Comparison of ENCODE assay signal across 8 cellular contexts in genomic region chr17:59220328-59221158, GRCh38. TPM values are rescaled to one million over a fixed set of nuclear protein-coding genes. Genes with fewer than 3 reads are reported as not detected.
DNase-seq lines count a peak whose midpoint lies in the region; ATAC-seq, FAIRE-seq and TF ChIP-seq lines count a peak whose summit lies in the region.

TSS of gene GDPD1 (plus strand) at chr17:59220511. CDS start at chr17:59220610, 99 bp downstream.

- H3K27me3 ChIP-seq in right cardiac atrium (ENCODE audit: control insufficient read depth, insufficient read depth): no peaks in the 10 kb centered on the region
- H3K27me3 ChIP-seq in psoas muscle (ENCODE audit: insufficient read depth in 3 of 3, low read length in 2 of 3): no peaks in the 10 kb centered on the region

- H3K4me3 ChIP-seq in right cardiac atrium (ENCODE audit: low read length) (peak within 1 kb of the TSS; percentile 63), psoas muscle (peak within 1 kb of the TSS; percentile 94)

- H3K36me3 ChIP-seq in psoas muscle (ENCODE audit: insufficient read depth in 1 of 2, low read depth in 1 of 2): peaks cover 0 to 4% of the 10 kb centered on the region in 2 donors

- peak; percentile 90 for DNase-seq in NCI-H146 treated with DMSO at 0.1 percent for 48 hours (lab: John Stamatoyannopoulos, UW; ENCODE audit: unreplicated experiment)
- peak; percentile 94 to 99 (median 95) for DNase-seq in T-helper 1 cell
- peak; percentile 97 to 99 (median 99) for DNase-seq in right cardiac atrium
- peak; percentile 96 to 98 for DNase-seq in psoas muscle
- DNase-seq in urothelium cell line (ENCODE audit: low spot score): peak; percentile 100

- H3K9me3 ChIP-seq in right cardiac atrium (ENCODE audit: control insufficient read depth, low read length): no peaks in the 10 kb centered on the region
- no peaks in the 10 kb centered on the region for H3K9me3 ChIP-seq in psoas muscle

- TF ChIP-seq CTCF in psoas muscle (IDR thresholded peaks at IDR 0.05): peak; percentile 67

- H3K4me1 ChIP-seq in right cardiac atrium (ENCODE audit: control insufficient read depth, insufficient read depth, low read length) (no peaks in the 10 kb centered on the region), psoas muscle (no peaks in the 10 kb centered on the region)

- peak; percentile 99 for FAIRE-seq in urothelium cell line (lab: Jason Lieb, UNC)

- H3K27ac ChIP-seq in angular gyrus (ENCODE audit: low read depth, low read length) (peak within 1 kb of the TSS; percentile 92), right cardiac atrium (ENCODE audit: low read length) (peak within 1 kb of the TSS; percentile 1), psoas muscle (peak within 1 kb of the TSS; percentile 75)

- WGBS in right cardiac atrium: under 1% methylated on average over 60 of the region's 60 CpGs
- 0 to 1% (median 0%) methylated on average over 59 to 60 of the region's 60 CpGs for WGBS in psoas muscle, 3 donors

- peak; percentile 94 for ATAC-seq in GM18498 (IDR thresholded peaks at IDR 0.05; ENCODE audit: unreplicated experiment)
- peak; percentile 98 for ATAC-seq in HG02885 (IDR thresholded peaks at IDR 0.05; ENCODE audit: poor library complexity, unreplicated experiment)
- peak; percentile 98 to 99 for ATAC-seq in right cardiac atrium
- peak; percentile 99 to 100 (median 99) for ATAC-seq in psoas muscle

- intact Hi-C loops in right cardiac atrium (cut with DNase I) (no loop called here), psoas muscle (cut with DNase I) (no loop called here)

RNA-seq across cellular contexts. Expression of gene GDPD1, which starts in this region (rescaled TPM):
- 1 to 10 TPM; 2.7 to 5.2 (median 3.2) TPM for total RNA-seq in right cardiac atrium
- 2.4 TPM for polyA plus RNA-seq in right cardiac atrium
- 1 to 10 TPM in 2 of 4 donors, under 1 TPM in 2; 0.25 to 1.8 (median 1.3) TPM for total RNA-seq in psoas muscle
- polyA plus RNA-seq in psoas muscle: 1 to 10 TPM in 1 of 3 donors, under 1 TPM in 2; 0.40 to 2.3 (median 0.90) TPM

Comparison
In these comparisons a context has a peak if more than half of its experiments do, and no peak if none do; other contexts are left out.
1. Peak in every context shown above with its lines: DNase-seq, ATAC-seq, H3K4me3 ChIP-seq and H3K27ac ChIP-seq.
2. H3K27ac ChIP-seq: peak in every context shown above with its lines; median percentile 92 in angular gyrus; 75 in psoas muscle; 1 in right cardiac atrium.